In genomic region chr5:109943701-109944235, GRCh38 we compare ENCODE assay signal across 26 cellular contexts.
"Had no signal": no experiment of that assay in that cellular context is flagged by ENCODE, and none has a peak within 500 bp of the region (broad histone marks: within the 10 kb centered on the region; RNA-seq: fewer than 3 reads in every experiment).

No MANE protein-coding gene starts in this region.

- H3K27me3 ChIP-seq: neural progenitor cell, ovary, right lobe of liver, sigmoid colon, testis, tibial artery, transverse colon, upper lobe of left lung, vagina had no signal

- DNase-seq: natural killer cell; occipital lobe; ovary; posterior cingulate gyrus; psoas muscle; right cardiac atrium; right lobe of liver; sigmoid colon; small intestine; stimulated activated CD4-positive, alpha-beta T cell treated with anti-CD3 and anti-CD28 coated beads, Interleukin-15, amount 100 ng/mL, for 24 hours; stimulated activated CD4-positive, alpha-beta T cell treated with anti-CD3 and anti-CD28 coated beads, Interleukin-2, amount 100 ng/mL, for 24 hours; stimulated activated CD4-positive, alpha-beta T cell treated with anti-CD3 and anti-CD28 coated beads, Interleukin-2, amount 100 ng/mL, for 48 hours; stimulated activated CD4-positive, alpha-beta T cell treated with anti-CD3 and anti-CD28 coated beads, Interleukin-4, amount 100 ng/mL, for 24 hours; stimulated activated naive B cell treated with anti-CD40 and anti-IgM and Interleukin-4, amounts not matched to agents 10 μg/mL and 1 μg/mL and 100 μg/mL, for 72 hours; stimulated activated naive CD4-positive, alpha-beta T cell treated with Interleukin-2 at 50 U/mL for 16 hours; stimulated activated naive CD8-positive, alpha-beta T cell treated with anti-CD3 and anti-CD28 coated beads, Interleukin-15, amount 100 ng/mL, for 72 hours; substantia nigra; testis; tibial artery; transverse colon; upper lobe of left lung had no signal

- H3K4me2 ChIP-seq: neural progenitor cell had no signal

- H3K9ac ChIP-seq: neural progenitor cell, parathyroid adenoma had no signal

- H3K4me3 ChIP-seq: neural progenitor cell, ovary, psoas muscle, right lobe of liver, sigmoid colon, suprapubic skin, testis, tibial artery, transverse colon, upper lobe of left lung, vagina had no signal

- H3K4me1 ChIP-seq: parathyroid adenoma, psoas muscle, right lobe of liver, testis, tibial artery, transverse colon, upper lobe of left lung, vagina had no signal

- H3K79me2 ChIP-seq: parathyroid adenoma had no signal

- H3K9me3 ChIP-seq: ovary, right lobe of liver, sigmoid colon, suprapubic skin, testis, vagina had no signal

- ATAC-seq: natural killer cell; psoas muscle; right cardiac atrium; right lobe of liver; stimulated activated effector memory CD8-positive, alpha-beta T cell treated with anti-CD3 and anti-CD28 coated beads, Interleukin-12 subunit alpha, Interleukin-12 subunit beta, amount 100 ng/mL, for 72 hours; stimulated activated naive B cell treated with anti-CD40 and anti-IgM and Interleukin-4, amounts not matched to agents 10 μg/mL and 1 μg/mL and 100 μg/mL, for 72 hours; stimulated activated naive CD8-positive, alpha-beta T cell treated with anti-CD3 and anti-CD28 coated beads, Interleukin-15, amount 100 ng/mL, for 72 hours had no signal

- H3K36me3 ChIP-seq: neural progenitor cell, ovary, right lobe of liver, sigmoid colon, suprapubic skin, tibial artery, transverse colon, upper lobe of left lung, vagina had no signal

- H3K27ac ChIP-seq: neural progenitor cell, ovary, parathyroid adenoma, psoas muscle, right lobe of liver, sigmoid colon, suprapubic skin, testis, tibial artery, transverse colon, upper lobe of left lung, vagina had no signal

- H2AFZ ChIP-seq: parathyroid adenoma had no signal
